In genomic region chr3:12557472-12558105, GRCh38 we compare ENCODE assay signal across 1 cellular context.
TF ChIP-seq lines count a peak whose summit lies in the region.

No MANE protein-coding gene starts in this region.

TF ChIP-seq in HEK293, 187 proteins besides CTCF, POLR2A, EP300 and RAD21 (continued from another document):
- TF ChIP-seq, protein P1, sequence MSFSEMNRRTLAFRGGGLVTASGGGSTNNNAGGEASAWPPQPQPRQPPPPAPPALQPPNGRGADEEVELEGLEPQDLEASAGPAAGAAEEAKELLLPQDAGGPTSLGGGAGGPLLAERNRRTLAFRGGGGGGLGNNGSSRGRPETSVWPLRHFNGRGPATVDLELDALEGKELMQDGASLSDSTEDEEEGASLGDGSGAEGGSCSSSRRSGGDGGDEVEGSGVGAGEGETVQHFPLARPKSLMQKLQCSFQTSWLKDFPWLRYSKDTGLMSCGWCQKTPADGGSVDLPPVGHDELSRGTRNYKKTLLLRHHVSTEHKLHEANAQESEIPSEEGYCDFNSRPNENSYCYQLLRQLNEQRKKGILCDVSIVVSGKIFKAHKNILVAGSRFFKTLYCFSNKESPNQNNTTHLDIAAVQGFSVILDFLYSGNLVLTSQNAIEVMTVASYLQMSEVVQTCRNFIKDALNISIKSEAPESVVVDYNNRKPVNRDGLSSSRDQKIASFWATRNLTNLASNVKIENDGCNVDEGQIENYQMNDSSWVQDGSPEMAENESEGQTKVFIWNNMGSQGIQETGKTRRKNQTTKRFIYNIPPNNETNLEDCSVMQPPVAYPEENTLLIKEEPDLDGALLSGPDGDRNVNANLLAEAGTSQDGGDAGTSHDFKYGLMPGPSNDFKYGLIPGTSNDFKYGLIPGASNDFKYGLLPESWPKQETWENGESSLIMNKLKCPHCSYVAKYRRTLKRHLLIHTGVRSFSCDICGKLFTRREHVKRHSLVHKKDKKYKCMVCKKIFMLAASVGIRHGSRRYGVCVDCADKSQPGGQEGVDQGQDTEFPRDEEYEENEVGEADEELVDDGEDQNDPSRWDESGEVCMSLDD (tag by site-specific recombination; IDR thresholded peaks at IDR 0.05) = no peak; the same call in 1 of the 2 replicates
- TF ChIP-seq ZNF776 (tag by site-specific recombination; IDR thresholded peaks at IDR 0.05; ENCODE audit: borderline replicate concordance) = no peak
- TF ChIP-seq ZNF707 (tag by site-specific recombination; IDR thresholded peaks at IDR 0.05) = no peak
- TF ChIP-seq ZBTB17 (tag by site-specific recombination; IDR thresholded peaks at IDR 0.05) = 0 out of 2 replicates have a peak, but pooled peaks have one; percentile 4
- peak; percentile 4; the same call in 1 of the 2 replicates for TF ChIP-seq ZNF76 (tag by site-specific recombination; IDR thresholded peaks at IDR 0.05; ENCODE audit: borderline replicate concordance, low read depth)
- no peak for TF ChIP-seq ZBTB11 (tag by site-specific recombination; conservative IDR thresholded peaks at IDR 0.05; ENCODE audit: low read depth)
